ENCODE assay signal across 24 cellular contexts in genomic region chr16:10324210-10324609, GRCh38.
"Had no signal": no experiment of that assay in that cellular context is flagged by ENCODE, and none has a peak within 500 bp of the region (broad histone marks: within the 10 kb centered on the region; RNA-seq: fewer than 3 reads in every experiment).

No MANE protein-coding gene starts in this region.

- H3K27me3 ChIP-seq: ovary, tibial nerve, upper lobe of left lung, vagina had no signal

- H3K9me3 ChIP-seq: left ventricle myocardium inferior, mucosa of descending colon, ovary, prostate gland, tibial nerve, upper lobe of left lung, vagina had no signal

- H3K27ac Mint-ChIP-seq: natural killer cell treated with Interleukin-12 subunit alpha and Interleukin-12 subunit beta and Interleukin-15 and Interleukin-18, amount 100 ng/mL, for 72 hours; stimulated activated naive CD8-positive, alpha-beta T cell treated with anti-CD3 and anti-CD28 coated beads, Interleukin-15, amount 100 ng/mL, for 72 hours had no signal

- H3K4me1 ChIP-seq: prostate gland, tibial nerve, upper lobe of left lung, vagina had no signal

- H3K27ac ChIP-seq: ovary, prostate gland, skin epidermis, tibial nerve, upper lobe of left lung, vagina had no signal

- ATAC-seq: mucosa of descending colon; naive thymus-derived CD4-positive, alpha-beta T cell; natural killer cell treated with Interleukin-12 subunit alpha and Interleukin-12 subunit beta and Interleukin-15 and Interleukin-18, amount 100 ng/mL, for 72 hours; right cardiac atrium; sciatic nerve; stimulated activated effector memory CD8-positive, alpha-beta T cell treated with anti-CD3 and anti-CD28 coated beads, Interleukin-12 subunit alpha, Interleukin-12 subunit beta, amount 100 ng/mL, for 72 hours; stimulated activated naive CD8-positive, alpha-beta T cell treated with anti-CD3 and anti-CD28 coated beads, Interleukin-15, amount 100 ng/mL, for 72 hours had no signal

- DNase-seq: islet precursor cell; left ventricle myocardium inferior; midbrain; mucosa of descending colon; naive thymus-derived CD4-positive, alpha-beta T cell; ovary; retina; right cardiac atrium; stimulated activated CD4-positive, alpha-beta T cell treated with anti-CD3 and anti-CD28 coated beads, Interleukin-12 subunit alpha, Interleukin-12 subunit beta, amount 100 ng/mL, for 4 hours; stimulated activated CD4-positive, alpha-beta T cell treated with anti-CD3 and anti-CD28 coated beads, Interleukin-15, amount 100 ng/mL, for 24 hours; stimulated activated CD4-positive, alpha-beta T cell treated with anti-CD3 and anti-CD28 coated beads, Interleukin-2, amount 100 ng/mL, for 24 hours; stimulated activated CD4-positive, alpha-beta T cell treated with anti-CD3 and anti-CD28 coated beads, Interleukin-4, amount 100 ng/mL, for 1 hour; stimulated activated naive CD4-positive, alpha-beta T cell treated with Interleukin-2 at 50 U/mL for 16 hours; stimulated activated naive CD8-positive, alpha-beta T cell treated with anti-CD3 and anti-CD28 coated beads, Interleukin-15, amount 100 ng/mL, for 72 hours; substantia nigra; upper lobe of left lung had no signal

- H3K4me3 Mint-ChIP-seq: naive thymus-derived CD4-positive, alpha-beta T cell; natural killer cell treated with Interleukin-12 subunit alpha and Interleukin-12 subunit beta and Interleukin-15 and Interleukin-18, amount 100 ng/mL, for 72 hours; stimulated activated effector memory CD8-positive, alpha-beta T cell treated with anti-CD3 and anti-CD28 coated beads, Interleukin-12 subunit alpha, Interleukin-12 subunit beta, amount 100 ng/mL, for 72 hours; stimulated activated naive CD8-positive, alpha-beta T cell treated with anti-CD3 and anti-CD28 coated beads, Interleukin-15, amount 100 ng/mL, for 72 hours had no signal

- H3K36me3 Mint-ChIP-seq: natural killer cell treated with Interleukin-12 subunit alpha and Interleukin-12 subunit beta and Interleukin-15 and Interleukin-18, amount 100 ng/mL, for 72 hours; stimulated activated effector memory CD8-positive, alpha-beta T cell treated with anti-CD3 and anti-CD28 coated beads, Interleukin-12 subunit alpha, Interleukin-12 subunit beta, amount 100 ng/mL, for 72 hours had no signal

- H3K9me3 Mint-ChIP-seq: natural killer cell treated with Interleukin-12 subunit alpha and Interleukin-12 subunit beta and Interleukin-15 and Interleukin-18, amount 100 ng/mL, for 72 hours had no signal

- H3K27me3 Mint-ChIP-seq: naive thymus-derived CD4-positive, alpha-beta T cell; natural killer cell treated with Interleukin-12 subunit alpha and Interleukin-12 subunit beta and Interleukin-15 and Interleukin-18, amount 100 ng/mL, for 72 hours; stimulated activated naive CD8-positive, alpha-beta T cell treated with anti-CD3 and anti-CD28 coated beads, Interleukin-15, amount 100 ng/mL, for 72 hours had no signal

- H3K36me3 ChIP-seq: left ventricle myocardium inferior, ovary, prostate gland, tibial nerve, upper lobe of left lung, vagina had no signal

- H3K4me3 ChIP-seq: left ventricle myocardium inferior, lung, mucosa of descending colon, ovary, prostate gland, skin epidermis, tibial nerve, upper lobe of left lung, vagina had no signal
